10 cellular contexts compared by ENCODE assay signal in the genomic region with DNA sequence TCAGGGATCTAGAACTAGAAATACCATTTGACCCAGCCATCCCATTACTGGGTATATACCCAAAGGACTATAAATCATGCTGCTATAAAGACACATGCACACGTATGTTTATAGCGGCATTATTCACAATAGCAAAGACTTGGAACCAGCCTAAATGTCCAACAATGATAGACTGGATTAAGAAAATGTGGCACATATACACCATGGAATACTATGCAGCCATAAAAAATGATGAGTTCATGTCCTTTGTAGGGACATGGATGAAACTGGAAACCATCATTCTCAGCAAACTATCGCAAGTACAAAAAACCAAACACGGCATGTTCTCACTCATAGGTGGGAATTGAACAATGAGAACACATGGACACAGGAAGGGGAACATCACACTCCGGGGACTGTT. TPM values are rescaled to one million over a fixed set of nuclear protein-coding genes. Genes with fewer than 3 reads are reported as not detected.
"Had no signal": no experiment of that assay in that cellular context is flagged by ENCODE, and none has a peak within 500 bp of the region (broad histone marks: within the 10 kb centered on the region; RNA-seq: fewer than 3 reads in every experiment).

No MANE protein-coding gene starts in this region.

RNA-seq across cellular contexts. Expression of gene ASGR2, which starts 12.9 kb away (rescaled TPM):
- total RNA-seq: OCI-LY7, PC-3, PC-9, Peyer's patch, RPMI7951, SJCRH30, SJSA1, SK-MEL-5 had no signal
- polyA plus RNA-seq: SK-N-SH had no signal

RNA-seq across cellular contexts. Expression of gene CLEC10A, which starts 47.5 kb away (rescaled TPM):
- total RNA-seq: OCI-LY7, PC-3, PC-9, RPMI7951, SJCRH30, SJSA1, SK-MEL-5, T-cell had no signal
- polyA plus RNA-seq: SK-N-SH had no signal

RNA-seq across cellular contexts. Expression of gene ASGR1, which starts 51.7 kb away (rescaled TPM):
- total RNA-seq: RPMI7951 had no signal
